37 cellular contexts compared by ENCODE assay signal in the genomic region with DNA sequence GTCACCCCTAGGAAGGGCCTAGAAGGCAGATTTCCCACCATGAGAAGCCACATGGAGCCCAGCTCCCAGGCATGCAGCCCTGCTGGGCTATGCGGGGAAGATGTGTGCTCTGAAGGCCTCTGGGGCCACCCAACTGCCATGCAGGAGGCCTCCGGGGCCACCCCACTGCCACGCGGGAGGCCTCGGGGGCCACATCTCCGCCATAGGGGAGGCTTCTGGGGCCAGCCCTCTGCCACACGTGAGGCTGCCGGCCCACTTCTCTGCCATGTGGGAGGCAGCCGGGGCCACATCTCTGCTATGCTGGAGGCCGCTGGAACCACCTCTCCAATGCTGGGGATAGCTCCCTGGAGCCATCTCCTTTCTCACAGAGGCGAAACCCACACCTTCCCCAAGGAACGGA.
"Had no signal": no experiment of that assay in that cellular context is flagged by ENCODE, and none has a peak within 500 bp of the region (broad histone marks: within the 10 kb centered on the region; RNA-seq: fewer than 3 reads in every experiment).

No MANE protein-coding gene starts in this region.

- H3K4me3 Mint-ChIP-seq: activated CD4-positive, alpha-beta memory T cell treated with anti-CD3 and anti-CD28 coated beads for 36 hours; activated CD4-positive, alpha-beta T cell treated with anti-CD3 and anti-CD28 coated beads for 36 hours; activated CD4-positive, alpha-beta T cell treated with anti-CD3 and anti-CD28 coated beads, Interleukin-2, amount 10 ng/mL, durations not matched to agents 24 days and 14 days; activated CD8-positive, alpha-beta memory T cell treated with anti-CD3 and anti-CD28 coated beads, Interleukin-2, amount 10 ng/mL, durations not matched to agents 7 days and 5 days; activated CD8-positive, alpha-beta T cell treated with anti-CD3 and anti-CD28 coated beads, Interleukin-2, amount 10 ng/mL, durations not matched to agents 7 days and 5 days; activated naive CD4-positive, alpha-beta T cell treated with anti-CD3 and anti-CD28 coated beads for 36 hours; activated naive CD4-positive, alpha-beta T cell treated with anti-CD3 and anti-CD28 coated beads, Interleukin-2, amount 50 U/mL, for 24 hours; activated naive CD8-positive, alpha-beta T cell treated with anti-CD3 and anti-CD28 coated beads for 36 hours; activated naive CD8-positive, alpha-beta T cell treated with anti-CD3 and anti-CD28 coated beads, Interleukin-2, amount 50 U/mL, for 24 hours; activated T-helper 1 cell treated with anti-CD3 and anti-CD28 coated beads, Interleukin-12 subunit alpha, Interleukin-12 subunit beta, Interleukin-2, Interleukin-4 antibody, amounts not matched to agents 30 ng/mL and 10 ng/mL and 1 ng/mL, durations not matched to agents 14 hours and 24 hours and 36 hours; central memory CD8-positive, alpha-beta T cell; dendritic cell treated with granulocyte-macrophage colony-stimulating factor and Interleukin-4, amounts not matched to agents 40 ng/mL and 50 ng/mL, for 4 days; endodermal cell; T-helper 17 cell; T-helper 2 cell treated with Interferon-gamma antibody and Interleukin-4, amounts not matched to agents 5 μg/mL and 100 μg/mL, for 36 hours had no signal

- H3K4me3 ChIP-seq: adrenal gland, ascending aorta, coronary artery, dorsolateral prefrontal cortex, esophagus muscularis mucosa, gastrocnemius medialis had no signal

- H3K4me1 Mint-ChIP-seq: activated CD4-positive, alpha-beta T cell treated with anti-CD3 and anti-CD28 coated beads for 36 hours; activated CD4-positive, alpha-beta T cell treated with anti-CD3 and anti-CD28 coated beads, Interleukin-2, amount 10 ng/mL, durations not matched to agents 24 days and 14 days; activated CD8-positive, alpha-beta memory T cell treated with anti-CD3 and anti-CD28 coated beads, Interleukin-2, amount 10 ng/mL, durations not matched to agents 7 days and 5 days; activated naive CD4-positive, alpha-beta T cell treated with anti-CD3 and anti-CD28 coated beads, Interleukin-2, amount 50 U/mL, for 24 hours; activated naive CD8-positive, alpha-beta T cell treated with anti-CD3 and anti-CD28 coated beads for 36 hours; activated naive CD8-positive, alpha-beta T cell treated with anti-CD3 and anti-CD28 coated beads, Interleukin-2, amount 50 U/mL, for 24 hours; central memory CD8-positive, alpha-beta T cell; T-helper 17 cell had no signal

- H3K9me3 ChIP-seq: adrenal gland, ascending aorta, esophagus muscularis mucosa, gastrocnemius medialis had no signal

- H3K36me3 Mint-ChIP-seq: activated CD4-positive, alpha-beta memory T cell treated with anti-CD3 and anti-CD28 coated beads for 36 hours; activated CD8-positive, alpha-beta memory T cell treated with anti-CD3 and anti-CD28 coated beads, Interleukin-2, amount 10 ng/mL, durations not matched to agents 7 days and 5 days; activated naive CD4-positive, alpha-beta T cell treated with anti-CD3 and anti-CD28 coated beads, Interleukin-2, amount 50 U/mL, for 24 hours; activated naive CD8-positive, alpha-beta T cell treated with anti-CD3 and anti-CD28 coated beads for 36 hours had no signal

- H3K27me3 ChIP-seq: adrenal gland, ascending aorta, brain microvascular endothelial cell, dorsolateral prefrontal cortex, esophagus muscularis mucosa, foreskin keratinocyte, gastrocnemius medialis had no signal

- H3K27ac ChIP-seq: adrenal gland, ascending aorta, brain microvascular endothelial cell, coronary artery, dorsolateral prefrontal cortex, esophagus muscularis mucosa, foreskin keratinocyte, gastrocnemius medialis, WERI-Rb-1 had no signal

- H3K27me3 Mint-ChIP-seq: activated CD4-positive, alpha-beta memory T cell treated with anti-CD3 and anti-CD28 coated beads for 36 hours; activated CD4-positive, alpha-beta T cell treated with anti-CD3 and anti-CD28 coated beads for 36 hours; activated CD4-positive, alpha-beta T cell treated with anti-CD3 and anti-CD28 coated beads, Interleukin-2, amount 10 ng/mL, durations not matched to agents 24 days and 14 days; activated CD8-positive, alpha-beta memory T cell treated with anti-CD3 and anti-CD28 coated beads, Interleukin-2, amount 10 ng/mL, durations not matched to agents 7 days and 5 days; activated naive CD4-positive, alpha-beta T cell treated with anti-CD3 and anti-CD28 coated beads, Interleukin-2, amount 50 U/mL, for 24 hours; activated naive CD8-positive, alpha-beta T cell treated with anti-CD3 and anti-CD28 coated beads for 36 hours; activated naive CD8-positive, alpha-beta T cell treated with anti-CD3 and anti-CD28 coated beads, Interleukin-2, amount 50 U/mL, for 24 hours; central memory CD8-positive, alpha-beta T cell had no signal

- H3K36me3 ChIP-seq: adrenal gland, ascending aorta, brain microvascular endothelial cell, esophagus muscularis mucosa, gastrocnemius medialis, WERI-Rb-1 had no signal

- H3K4me1 ChIP-seq: adrenal gland, ascending aorta, esophagus muscularis mucosa, foreskin keratinocyte, gastrocnemius medialis had no signal

- ATAC-seq: activated CD4-positive, alpha-beta T cell treated with anti-CD3 and anti-CD28 coated beads for 36 hours; activated CD8-positive, alpha-beta memory T cell treated with anti-CD3 and anti-CD28 coated beads, Interleukin-2, amount 10 ng/mL, durations not matched to agents 7 days and 5 days; activated CD8-positive, alpha-beta T cell treated with anti-CD3 and anti-CD28 coated beads, Interleukin-2, amount 10 ng/mL, durations not matched to agents 7 days and 5 days; activated naive CD8-positive, alpha-beta T cell treated with anti-CD3 and anti-CD28 coated beads, Interleukin-2, amount 50 U/mL, for 24 hours; foreskin keratinocyte; gastrocnemius medialis; T-helper 17 cell had no signal

- H3K9me3 Mint-ChIP-seq: activated CD4-positive, alpha-beta memory T cell treated with anti-CD3 and anti-CD28 coated beads for 36 hours; activated CD4-positive, alpha-beta T cell treated with anti-CD3 and anti-CD28 coated beads, Interleukin-2, amount 10 ng/mL, durations not matched to agents 24 days and 14 days; activated naive CD4-positive, alpha-beta T cell treated with anti-CD3 and anti-CD28 coated beads for 36 hours; activated naive CD4-positive, alpha-beta T cell treated with anti-CD3 and anti-CD28 coated beads, Interleukin-2, amount 50 U/mL, for 24 hours; activated naive CD8-positive, alpha-beta T cell treated with anti-CD3 and anti-CD28 coated beads for 36 hours; activated naive CD8-positive, alpha-beta T cell treated with anti-CD3 and anti-CD28 coated beads, Interleukin-2, amount 50 U/mL, for 24 hours; activated T-helper 1 cell treated with anti-CD3 and anti-CD28 coated beads, Interleukin-12 subunit alpha, Interleukin-12 subunit beta, Interleukin-2, Interleukin-4 antibody, amounts not matched to agents 30 ng/mL and 10 ng/mL and 1 ng/mL, durations not matched to agents 14 hours and 24 hours and 36 hours; activated T-helper 2 cell treated with anti-CD3 and anti-CD28 coated beads, Interferon-gamma antibody, Interleukin-2, Interleukin-4, amounts not matched to agents 10 μg/mL and 5 μg/mL and 100 μg/mL, durations not matched to agents 14 hours and 24 hours and 36 hours; central memory CD8-positive, alpha-beta T cell; dendritic cell treated with granulocyte-macrophage colony-stimulating factor and Interleukin-4, amounts not matched to agents 40 ng/mL and 50 ng/mL, for 4 days; T-helper 2 cell treated with Interferon-gamma antibody and Interleukin-4, amounts not matched to agents 5 μg/mL and 100 μg/mL, for 36 hours had no signal

- H3K27ac Mint-ChIP-seq: activated CD4-positive, alpha-beta memory T cell treated with anti-CD3 and anti-CD28 coated beads for 36 hours; activated CD4-positive, alpha-beta T cell treated with anti-CD3 and anti-CD28 coated beads for 36 hours; activated CD4-positive, alpha-beta T cell treated with anti-CD3 and anti-CD28 coated beads, Interleukin-2, amount 10 ng/mL, durations not matched to agents 24 days and 14 days; activated CD8-positive, alpha-beta memory T cell treated with anti-CD3 and anti-CD28 coated beads, Interleukin-2, amount 10 ng/mL, durations not matched to agents 7 days and 5 days; activated CD8-positive, alpha-beta T cell treated with anti-CD3 and anti-CD28 coated beads, Interleukin-2, amount 10 ng/mL, durations not matched to agents 7 days and 5 days; activated naive CD4-positive, alpha-beta T cell treated with anti-CD3 and anti-CD28 coated beads for 36 hours; activated naive CD4-positive, alpha-beta T cell treated with anti-CD3 and anti-CD28 coated beads, Interleukin-2, amount 50 U/mL, for 24 hours; activated naive CD8-positive, alpha-beta T cell treated with anti-CD3 and anti-CD28 coated beads for 36 hours; activated naive CD8-positive, alpha-beta T cell treated with anti-CD3 and anti-CD28 coated beads, Interleukin-2, amount 50 U/mL, for 24 hours; activated T-helper 1 cell treated with anti-CD3 and anti-CD28 coated beads, Interleukin-12 subunit alpha, Interleukin-12 subunit beta, Interleukin-2, Interleukin-4 antibody, amounts not matched to agents 30 ng/mL and 10 ng/mL and 1 ng/mL, durations not matched to agents 14 hours and 24 hours and 36 hours; activated T-helper 2 cell treated with anti-CD3 and anti-CD28 coated beads, Interferon-gamma antibody, Interleukin-2, Interleukin-4, amounts not matched to agents 10 μg/mL and 5 μg/mL and 100 μg/mL, durations not matched to agents 14 hours and 24 hours and 36 hours; dendritic cell treated with granulocyte-macrophage colony-stimulating factor and Interleukin-4, amounts not matched to agents 40 ng/mL and 50 ng/mL, for 4 days; endodermal cell; T-helper 17 cell; T-helper 2 cell treated with Interferon-gamma antibody and Interleukin-4, amounts not matched to agents 5 μg/mL and 100 μg/mL, for 36 hours had no signal

- DNase-seq: activated CD4-positive, alpha-beta memory T cell treated with anti-CD3 and anti-CD28 coated beads for 36 hours; activated CD4-positive, alpha-beta T cell treated with anti-CD3 and anti-CD28 coated beads for 36 hours; activated CD4-positive, alpha-beta T cell treated with anti-CD3 and anti-CD28 coated beads, Interleukin-2, amount 10 ng/mL, durations not matched to agents 24 days and 14 days; activated CD4-positive, CD25-positive, alpha-beta regulatory T cell; activated CD4-positive, CD25-positive, alpha-beta regulatory T cell treated with anti-CD3 and anti-CD28 coated beads, Interleukin-2, amount 50 U/mL, for 72 hours; activated CD8-positive, alpha-beta memory T cell treated with anti-CD3 and anti-CD28 coated beads, Interleukin-2, amount 10 ng/mL, durations not matched to agents 7 days and 5 days; activated CD8-positive, alpha-beta memory T cell treated with anti-CD3 and anti-CD28 coated beads, Interleukin-2, amount 50 U/mL, for 4 hours; activated CD8-positive, alpha-beta T cell treated with anti-CD3 and anti-CD28 coated beads, Interleukin-2, amount 10 ng/mL, durations not matched to agents 7 days and 5 days; activated effector memory CD4-positive, alpha-beta T cell treated with anti-CD3 and anti-CD28 coated beads, Interleukin-2, amount 50 U/mL, for 16 hours; activated naive CD4-positive, alpha-beta T cell treated with anti-CD3 and anti-CD28 coated beads for 36 hours; activated naive CD8-positive, alpha-beta T cell treated with anti-CD3 and anti-CD28 coated beads for 36 hours; activated naive CD8-positive, alpha-beta T cell treated with anti-CD3 and anti-CD28 coated beads, Interleukin-2, amount 50 U/mL, for 24 hours; activated T-cell treated with anti-CD3 and anti-CD28 coated beads, Interleukin-2, amount 50 U/mL, for 1 hour; activated T-cell treated with anti-CD3 and anti-CD28 coated beads, Interleukin-2, amount 50 U/mL, for 48 hours; adrenal gland; amygdala; brain microvascular endothelial cell; dorsolateral prefrontal cortex; effector memory CD4-positive, alpha-beta T cell; endodermal cell; erythroblast; foreskin keratinocyte; gastrocnemius medialis; glutamatergic neuron; T-helper 1 cell; T-helper 17 cell; T1000; WERI-Rb-1 had no signal
